21 cellular contexts compared by ENCODE assay signal in genomic region chr17:50939542-50939794, GRCh38.
A peak's percentile ranks its signal among the peaks of the same experiment; 100 is the strongest.
DNase-seq lines count a peak whose midpoint lies in the region; ATAC-seq, FAIRE-seq and TF ChIP-seq lines count a peak whose summit lies in the region.
"Had no signal": no experiment of that assay in that cellular context is flagged by ENCODE, and none has a peak within 500 bp of the region (broad histone marks: within the 10 kb centered on the region; RNA-seq: fewer than 3 reads in every experiment).

No MANE protein-coding gene starts in this region.

- H3K9me3 Mint-ChIP-seq in activated naive CD4-positive, alpha-beta T cell treated with anti-CD3 and anti-CD28 coated beads, Interleukin-2, amount 50 U/mL, for 72 hours: no peaks in the 10 kb centered on the region
- no peaks in the 10 kb centered on the region for H3K9me3 Mint-ChIP-seq in naive thymus-derived CD8-positive, alpha-beta T cell

- H3K27me3 ChIP-seq in K562 (ENCODE audit: control insufficient read depth in 2 of 2, insufficient read depth in 2 of 2, low read length in 2 of 2): no peaks in the 10 kb centered on the region
- H3K27me3 ChIP-seq in stomach: no peaks in the 10 kb centered on the region

- no peaks in the 10 kb centered on the region for H4K20me1 ChIP-seq in K562 (replicated peaks; ENCODE audit: control insufficient read depth, insufficient read depth, low read length)

- H3K4me2 ChIP-seq in K562 (ENCODE audit: insufficient read depth, low read length): no peak overlapping the region
- H3K4me2 ChIP-seq: KMS-11 had no signal

- TF ChIP-seq CTCF in K562 (IDR thresholded peaks at IDR 0.05 in 2 of 3, conservative IDR thresholded peaks at IDR 0.05 in 1 of 3; ENCODE audit: insufficient read depth in 2 of 3, low read depth in 1 of 3, low read length in 3 of 3) (no peak), stomach (IDR thresholded peaks at IDR 0.05) (no peak)

- 0 out of 2 replicates have a peak overlapping the region, but pooled peaks have one; percentile 38 for H2AFZ ChIP-seq in K562 (ENCODE audit: low read depth, low read length)

- H3K4me3 ChIP-seq in K562: no peak overlapping the region
- no peak overlapping the region for H3K4me3 ChIP-seq in stomach
- H3K4me3 ChIP-seq: GM12878 had no signal

- peaks cover 49 to 62% of the 10 kb centered on the region in 2 experiments for H3K4me1 ChIP-seq in K562 (replicated peaks in 1 of 2; ENCODE audit: control insufficient read depth in 2 of 2, insufficient read depth in 2 of 2, low read length in 2 of 2)
- peaks cover 30 to 60% (median 45%) of the 10 kb centered on the region in 4 donors for H3K4me1 ChIP-seq in stomach

- intact Hi-C loops in K562 (cut with micrococcal nuclease): loop anchor here (10.0 kb wide), 1 partner anchor 215 kb away; no protein-coding TSS in a partner anchor
- intact Hi-C loops in stomach (cut with DNase I; ENCODE audit: low total_unique reads): no loop called here
- intact Hi-C loops in head of caudate nucleus (cut with DNase I): no loop called here

- POLR2A ChIA-PET in K562 (lab: Yijun Ruan, JAX): interaction anchor here (0.7 to 2.1 kb wide), 3 partner anchors 9 to 75 kb away, joined by 3 to 9 read pairs (median 3); no protein-coding TSS in a partner anchor
- POLR2A ChIA-PET in naive thymus-derived CD8-positive, alpha-beta T cell (lab: Charles Lee): interaction anchor here (0.7 to 15.2 kb wide), 7 partner anchors 9 to 87 kb away, joined by 3 to 535 read pairs (median 4); partner anchors contain the start of gene TOB1

- no peak for TF ChIP-seq POLR2A in K562 (conservative IDR thresholded peaks at IDR 0.05)
- no peak for TF ChIP-seq POLR2A in stomach (IDR thresholded peaks at IDR 0.05)

- no peak overlapping the region for H3K4me3 Mint-ChIP-seq in naive thymus-derived CD8-positive, alpha-beta T cell
- H3K4me3 Mint-ChIP-seq: B cell; CD4-positive, alpha-beta memory T cell had no signal

- peaks cover 4% of the 10 kb centered on the region; the same call in 1 of the 3 replicates for H3K79me2 ChIP-seq in K562 (ENCODE audit: control insufficient read depth, insufficient read depth, low read length)

- no peak for TF ChIP-seq EP300 in K562 (IDR thresholded peaks at IDR 0.05; ENCODE audit: low read length)
- TF ChIP-seq EP300 in stomach (IDR thresholded peaks at IDR 0.05): no peak

- H3K9me3 ChIP-seq in K562 (replicated peaks; ENCODE audit: control insufficient read depth, insufficient read depth, low read depth, low read length) (no peaks in the 10 kb centered on the region), stomach (no peaks in the 10 kb centered on the region)

- H3K36me3 ChIP-seq in K562 (ENCODE audit: control insufficient read depth, insufficient read depth, low read length) (no peaks in the 10 kb centered on the region), stomach (no peaks in the 10 kb centered on the region)

- no TSS peak for BruUV-seq in K562 (replicated peaks; lab: Mats Ljungman, UMichigan)

- no peak for TF ChIP-seq RAD21 in K562 (CRISPR knock-in tag; conservative IDR thresholded peaks at IDR 0.05 in 1 of 2, IDR thresholded peaks at IDR 0.05 in 1 of 2)

- H3K9me1 ChIP-seq in K562 (ENCODE audit: control insufficient read depth, insufficient read depth, low read length): no peaks in the 10 kb centered on the region

- no peak overlapping the region for H3K27ac ChIP-seq in K562 (ENCODE audit: extremely low read depth, low read depth, low read length)
- H3K27ac ChIP-seq in stomach: peak overlapping the region in 4 of 5 donors; percentile 47 to 92 (median 70)
- H3K27ac ChIP-seq: KMS-11 had no signal

- peak overlapping the region; percentile 17 to 18 for H3K27ac Mint-ChIP-seq in activated naive CD4-positive, alpha-beta T cell treated with anti-CD3 and anti-CD28 coated beads, Interleukin-2, amount 50 U/mL, for 72 hours
- H3K27ac Mint-ChIP-seq in naive thymus-derived CD8-positive, alpha-beta T cell: peak overlapping the region in 6 of 10 donors; percentile 6 to 90 (median 73)
- H3K27ac Mint-ChIP-seq: B cell had no signal

- no peaks in the 10 kb centered on the region for H3K36me3 Mint-ChIP-seq in activated naive CD4-positive, alpha-beta T cell treated with anti-CD3 and anti-CD28 coated beads, Interleukin-2, amount 50 U/mL, for 72 hours
- H3K36me3 Mint-ChIP-seq in naive thymus-derived CD8-positive, alpha-beta T cell: no peaks in the 10 kb centered on the region
- H3K36me3 Mint-ChIP-seq: CD4-positive, alpha-beta memory T cell had no signal

- WGBS in K562 (ENCODE audit: insufficient coverage, low coverage, missing lambda C conversion rate): 67% methylated on average over 4 of the region's 4 CpGs
- 56 to 97% (median 79%) methylated on average over 4 of the region's 4 CpGs for WGBS in stomach, 5 donors

- FAIRE-seq in K562 (lab: Jason Lieb, UNC): no peak
- FAIRE-seq: GM12878 had no signal

- H3K9ac ChIP-seq in K562 (ENCODE audit: insufficient read depth in 1 of 2, low read depth in 2 of 2, low read length in 2 of 2): peak overlapping the region in 1 of 2 experiments; percentile 73; a peak in 1 of 4 replicates
- H3K9ac ChIP-seq: KMS-11 had no signal

- no peak for DNase-seq in activated naive CD4-positive, alpha-beta T cell treated with anti-CD3 and anti-CD28 coated beads, Interleukin-2, amount 50 U/mL, for 72 hours (ENCODE audit: low spot score in 2 of 2)
- no peak for DNase-seq in activated naive CD4-positive, alpha-beta T cell (lab: John Stamatoyannopoulos, UW)
- DNase-seq in K562 (ENCODE audit: extremely low read depth in 1 of 4, low spot score in 3 of 4) (no peak), stomach (no peak), middle frontal gyrus (ENCODE audit: extremely low spot score, low spot score) (no peak), head of caudate nucleus (no peak)
- peak in 1 of 10 donors; percentile 21 for DNase-seq in naive thymus-derived CD8-positive, alpha-beta T cell
- DNase-seq in stimulated activated naive CD4-positive, alpha-beta T cell (lab: John Stamatoyannopoulos, UW): no peak
- DNase-seq: 8988T; Calu3; CD4-positive, alpha-beta memory T cell; GF-D8; MV-4-11; NCI-H1694 treated with DMSO at 0.1 percent for 48 hours; NCI-H2227 treated with DMSO at 0.1 percent for 48 hours; NCI-H774; RPMI8226; SIG-M5 had no signal

- in situ Hi-C loops in K562 (cut with MboI): no loop called here

- no peaks in the 10 kb centered on the region for H3K27me3 Mint-ChIP-seq in naive thymus-derived CD8-positive, alpha-beta T cell
- H3K27me3 Mint-ChIP-seq: CD4-positive, alpha-beta memory T cell had no signal

- no peak for ATAC-seq in activated naive CD4-positive, alpha-beta T cell treated with anti-CD3 and anti-CD28 coated beads, Interleukin-2, amount 50 U/mL, for 72 hours
- no peak for ATAC-seq in K562
- ATAC-seq in naive thymus-derived CD8-positive, alpha-beta T cell: no peak
- ATAC-seq: GM12878 had no signal

- peaks cover 26 to 45% (median 36%) of the 10 kb centered on the region in 4 donors for H3K4me1 Mint-ChIP-seq in naive thymus-derived CD8-positive, alpha-beta T cell

- CTCF ChIA-PET in K562 (lab: Yijun Ruan, JAX; ENCODE audit: low intra/inter-chr PET ratio): no interaction called here

TF ChIP-seq in K562, 482 proteins besides CTCF, POLR2A, EP300 and RAD21 (continues in another document):
- no peak for TF ChIP-seq ZNF778 (CRISPR knock-in tag; IDR thresholded peaks at IDR 0.05)
- TF ChIP-seq ZNF408 (CRISPR knock-in tag; IDR thresholded peaks at IDR 0.05; ENCODE audit: low read depth): no peak
- TF ChIP-seq ZBTB49 (CRISPR knock-in tag; IDR thresholded peaks at IDR 0.05; ENCODE audit: borderline replicate concordance): no peak
- no peak for TF ChIP-seq HDAC6 (IDR thresholded peaks at IDR 0.05; ENCODE audit: low read depth, low read length)
- no peak for TF ChIP-seq ILF3 (IDR thresholded peaks at IDR 0.05; ENCODE audit: borderline replicate concordance)
- no peak for TF ChIP-seq MED1 (CRISPR knock-in tag; IDR thresholded peaks at IDR 0.05; ENCODE audit: borderline replicate concordance)
- no peak for TF ChIP-seq NONO (IDR thresholded peaks at IDR 0.05; ENCODE audit: low read depth in 2 of 2, low read length in 1 of 2)
- no peak for TF ChIP-seq CHD1 (IDR thresholded peaks at IDR 0.05; ENCODE audit: low read length)
- no peak for TF ChIP-seq NUFIP1 (IDR thresholded peaks at IDR 0.05; ENCODE audit: partially characterized antibody)
